12 cellular contexts compared by ENCODE assay signal in the genomic region with DNA sequence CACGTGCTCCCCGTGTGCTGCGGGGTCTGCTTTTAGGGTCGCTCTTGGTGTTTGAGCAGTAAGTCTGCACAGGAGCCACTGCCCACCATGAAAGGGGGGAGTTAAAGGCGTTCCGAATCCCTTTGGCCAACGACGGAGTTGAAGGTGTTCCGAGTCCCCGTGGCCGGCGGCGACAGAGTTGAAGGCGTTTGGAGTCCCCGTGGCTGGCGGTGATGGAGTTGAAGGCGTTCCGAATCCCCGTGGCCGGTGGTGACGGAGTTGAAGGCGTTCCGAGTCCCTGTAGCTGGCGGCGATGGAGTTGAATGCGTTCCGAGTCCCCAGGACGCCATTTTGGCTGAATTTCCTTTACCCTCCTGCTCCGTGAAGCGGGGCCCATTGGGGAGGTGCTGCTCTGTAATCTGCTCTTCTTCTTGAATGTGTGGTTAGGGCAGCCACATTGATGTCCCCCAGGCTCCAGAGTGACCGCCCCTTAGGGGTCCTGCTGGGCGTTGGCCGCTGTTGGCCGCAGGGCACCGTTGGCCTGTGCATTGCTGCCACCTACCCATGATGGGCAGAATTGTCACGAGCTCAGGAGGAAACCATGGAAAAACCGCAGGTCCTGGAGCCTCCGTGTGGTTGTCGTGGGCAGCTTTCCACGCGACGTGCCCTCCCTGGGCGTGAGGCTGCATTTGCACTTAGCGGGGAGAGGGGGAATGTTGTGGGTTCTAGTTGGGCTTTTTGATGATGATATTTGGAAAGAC.
DNase-seq lines count a peak whose midpoint lies in the region; ATAC-seq and TF ChIP-seq lines count a peak whose summit lies in the region.
"Had no signal": no experiment of that assay in that cellular context is flagged by ENCODE, and none has a peak within 500 bp of the region (broad histone marks: within the 10 kb centered on the region; RNA-seq: fewer than 3 reads in every experiment).

No MANE protein-coding gene starts in this region.

- ATAC-seq in GM18870 (IDR thresholded peaks at IDR 0.05; ENCODE audit: unreplicated experiment): no peak

- H3K27me3 ChIP-seq in Caco-2 (replicated peaks; ENCODE audit: control insufficient read depth, insufficient read depth, low read length): no peaks in the 10 kb centered on the region

- peaks cover 41% of the 10 kb centered on the region for H3K36me3 Mint-ChIP-seq in Caco-2 (ENCODE audit: insufficient read depth, unreplicated experiment)
- H3K36me3 Mint-ChIP-seq in activated T-helper 2 cell treated with anti-CD3 and anti-CD28 coated beads, Interferon-gamma antibody, Interleukin-2, Interleukin-4, amounts not matched to agents 10 μg/mL and 5 μg/mL and 100 μg/mL, durations not matched to agents 14 hours and 24 hours and 36 hours (ENCODE audit: low read depth): peaks cover 42% of the 10 kb centered on the region

- H3K27ac Mint-ChIP-seq in Caco-2 (ENCODE audit: unreplicated experiment): no peak overlapping the region
- H3K27ac Mint-ChIP-seq in activated T-helper 2 cell treated with anti-CD3 and anti-CD28 coated beads, Interferon-gamma antibody, Interleukin-2, Interleukin-4, amounts not matched to agents 10 μg/mL and 5 μg/mL and 100 μg/mL, durations not matched to agents 14 hours and 24 hours and 36 hours: no peak overlapping the region
- H3K27ac Mint-ChIP-seq: activated naive CD8-positive, alpha-beta T cell treated with anti-CD3 and anti-CD28 coated beads, Interleukin-2, amount 10 ng/mL, durations not matched to agents 7 days and 5 days had no signal

- CTCF ChIA-PET in Caco-2 (lab: Charles Lee): interaction anchor here (0.5 to 1.8 kb wide), 11 partner anchors 17 to 570 kb away, joined by 3 to 38 read pairs (median 6); partner anchors contain the start of gene FN3KRP

- H3K4me1 ChIP-seq in Caco-2: no peaks in the 10 kb centered on the region

- BruUV-seq in Caco-2 (replicated peaks; lab: Mats Ljungman, UMichigan): no TSS peak

- TF ChIP-seq CTCF in Caco-2 (IDR thresholded peaks at IDR 0.05; ENCODE audit: insufficient read depth in 1 of 2, low read depth in 1 of 2, low read length in 1 of 2, severe bottlenecking in 1 of 2, unreplicated experiment in 1 of 2) (peak; percentile 47 to 63), choroid plexus epithelial cell (conservative IDR thresholded peaks at IDR 0.05; ENCODE audit: low read depth, low read length) (peak; percentile 42)

- peak overlapping the region; percentile 19 for H3K27ac ChIP-seq in KOPT-K1 (ENCODE audit: low read depth, low read length, poor library complexity, severe bottlenecking)

- H3K4me3 Mint-ChIP-seq in Caco-2 (ENCODE audit: unreplicated experiment): no peak overlapping the region
- no peak overlapping the region for H3K4me3 Mint-ChIP-seq in activated T-helper 2 cell treated with anti-CD3 and anti-CD28 coated beads, Interferon-gamma antibody, Interleukin-2, Interleukin-4, amounts not matched to agents 10 μg/mL and 5 μg/mL and 100 μg/mL, durations not matched to agents 14 hours and 24 hours and 36 hours (ENCODE audit: low read depth)
- H3K4me3 Mint-ChIP-seq: activated naive CD8-positive, alpha-beta T cell treated with anti-CD3 and anti-CD28 coated beads, Interleukin-2, amount 10 ng/mL, durations not matched to agents 7 days and 5 days; nephron had no signal

- H3K9me3 Mint-ChIP-seq in Caco-2 (ENCODE audit: unreplicated experiment): no peaks in the 10 kb centered on the region
- no peaks in the 10 kb centered on the region for H3K9me3 Mint-ChIP-seq in activated T-helper 2 cell treated with anti-CD3 and anti-CD28 coated beads, Interferon-gamma antibody, Interleukin-2, Interleukin-4, amounts not matched to agents 10 μg/mL and 5 μg/mL and 100 μg/mL, durations not matched to agents 14 hours and 24 hours and 36 hours
- H3K9me3 Mint-ChIP-seq: activated naive CD8-positive, alpha-beta T cell treated with anti-CD3 and anti-CD28 coated beads, Interleukin-2, amount 10 ng/mL, durations not matched to agents 7 days and 5 days; nephron had no signal

- intact Hi-C loops in Caco-2 (cut with micrococcal nuclease; ENCODE audit: unreplicated experiment): loop anchor here (1.0 kb wide), 1 partner anchor 131 kb away; no protein-coding TSS in a partner anchor
- intact Hi-C loops in activated T-helper 2 cell treated with anti-CD3 and anti-CD28 coated beads, Interferon-gamma antibody, Interleukin-2, Interleukin-4, amounts not matched to agents 10 μg/mL and 5 μg/mL and 100 μg/mL, durations not matched to agents 14 hours and 24 hours and 36 hours (cut with micrococcal nuclease): no loop called here

- H3K9me3 ChIP-seq in Caco-2: no peaks in the 10 kb centered on the region
- H3K9me3 ChIP-seq in KOPT-K1 (ENCODE audit: insufficient read depth, low read length, poor library complexity, severe bottlenecking): no peaks in the 10 kb centered on the region

- no peaks in the 10 kb centered on the region for H3K27me3 Mint-ChIP-seq in Caco-2 (ENCODE audit: insufficient read depth, unreplicated experiment)
- H3K27me3 Mint-ChIP-seq in activated T-helper 2 cell treated with anti-CD3 and anti-CD28 coated beads, Interferon-gamma antibody, Interleukin-2, Interleukin-4, amounts not matched to agents 10 μg/mL and 5 μg/mL and 100 μg/mL, durations not matched to agents 14 hours and 24 hours and 36 hours (ENCODE audit: low read depth): no peaks in the 10 kb centered on the region
- H3K27me3 Mint-ChIP-seq: activated naive CD8-positive, alpha-beta T cell treated with anti-CD3 and anti-CD28 coated beads, Interleukin-2, amount 10 ng/mL, durations not matched to agents 7 days and 5 days had no signal

- no peak overlapping the region for H3K4me3 ChIP-seq in Caco-2 (ENCODE audit: low read depth, low read length)
- H3K4me3 ChIP-seq in choroid plexus epithelial cell (ENCODE audit: low read depth, low read length): no peak overlapping the region

- peaks cover 4% of the 10 kb centered on the region for H3K36me3 ChIP-seq in Caco-2 (ENCODE audit: control insufficient read depth, insufficient read depth, low read length)
- H3K36me3 ChIP-seq in KOPT-K1 (ENCODE audit: insufficient read depth, low read length): peaks cover 94% of the 10 kb centered on the region

- DNase-seq in Caco-2: peak in 1 of 2 experiments; percentile 59
- DNase-seq in choroid plexus epithelial cell (ENCODE audit: low read depth): peak; percentile 17
- DNase-seq in lung microvascular endothelial cell (ENCODE audit: low read depth in 2 of 2): peak; percentile 33 to 43
- DNase-seq in NCI-H2107 (lab: John Stamatoyannopoulos, UW): no peak
- DNase-seq in hippocampal formation (lab: John Stamatoyannopoulos, UW): no peak
- DNase-seq in activated T-helper 2 cell treated with anti-CD3 and anti-CD28 coated beads, Interferon-gamma antibody, Interleukin-2, Interleukin-4, amounts not matched to agents 10 μg/mL and 5 μg/mL and 100 μg/mL, durations not matched to agents 14 hours and 24 hours and 36 hours (ENCODE audit: low spot score): no peak
- DNase-seq: activated naive CD8-positive, alpha-beta T cell treated with anti-CD3 and anti-CD28 coated beads, Interleukin-2, amount 10 ng/mL, durations not matched to agents 7 days and 5 days; foreskin melanocyte; NCI-H446 treated with DMSO at 0.1 percent for 48 hours had no signal

- POLR2A ChIA-PET in Caco-2 (lab: Charles Lee): no interaction called here

- no peaks in the 10 kb centered on the region for H3K4me1 Mint-ChIP-seq in Caco-2 (ENCODE audit: low read depth, unreplicated experiment)
- H3K4me1 Mint-ChIP-seq in activated T-helper 2 cell treated with anti-CD3 and anti-CD28 coated beads, Interferon-gamma antibody, Interleukin-2, Interleukin-4, amounts not matched to agents 10 μg/mL and 5 μg/mL and 100 μg/mL, durations not matched to agents 14 hours and 24 hours and 36 hours (ENCODE audit: low read depth): peaks cover 14% of the 10 kb centered on the region

Comparison
In these comparisons a context has a peak if more than half of its experiments do, and no peak if none do; other contexts are left out.
1. DNase-seq: peak in choroid plexus epithelial cell (single experiment) and lung microvascular endothelial cell (2 of 2); none in NCI-H2107 (single experiment), hippocampal formation (0 of 2) and activated T-helper 2 cell treated with anti-CD3 and anti-CD28 coated beads, Interferon-gamma antibody, Interleukin-2, Interleukin-4, amounts not matched to agents 10 μg/mL and 5 μg/mL and 100 μg/mL, durations not matched to agents 14 hours and 24 hours and 36 hours (single experiment).